10 cellular contexts compared by ENCODE assay signal in the genomic region with DNA sequence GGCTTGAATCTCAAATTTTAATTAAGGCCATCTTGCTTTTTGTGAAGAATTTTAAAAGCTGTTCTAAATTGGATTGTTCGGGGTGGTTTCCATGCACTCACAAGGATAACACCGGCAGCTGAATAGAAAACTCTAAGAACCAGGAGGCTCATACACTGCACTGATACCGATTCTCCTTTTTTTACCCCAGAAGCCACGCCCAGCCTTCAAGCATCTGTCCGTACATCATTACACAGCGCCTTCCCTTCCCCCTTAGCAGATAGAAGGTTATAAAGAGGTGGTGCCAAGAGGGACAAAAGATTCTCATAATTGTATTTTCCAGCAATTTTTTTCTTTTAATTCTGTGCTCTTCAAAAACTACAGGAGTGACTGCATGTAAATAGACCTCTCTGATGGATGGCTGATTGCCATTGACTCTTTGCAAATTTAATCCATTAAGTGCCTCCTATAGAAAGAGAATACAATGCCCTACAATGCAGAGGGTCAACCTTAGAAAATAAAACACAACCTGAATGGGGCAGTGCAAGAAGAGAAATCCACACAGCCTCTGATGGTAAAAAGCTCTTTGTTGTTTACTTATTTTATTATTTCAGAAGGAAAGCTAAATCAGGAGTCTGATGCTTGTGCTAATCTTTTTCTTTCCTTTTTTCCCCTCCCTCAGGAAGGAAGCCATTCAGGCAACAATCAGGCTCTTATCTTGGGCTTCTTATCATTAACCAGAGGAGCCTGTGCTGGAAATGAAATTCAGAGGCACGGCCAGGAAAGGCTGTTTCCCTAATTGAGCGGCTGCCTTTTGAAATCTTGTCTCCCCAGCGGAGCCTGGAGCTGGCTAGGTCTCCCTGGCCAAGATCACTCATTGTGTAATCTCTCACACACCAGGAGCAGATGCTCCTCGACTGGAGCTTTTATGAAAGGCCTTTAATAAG.
DNase-seq lines count a peak whose midpoint lies in the region; ATAC-seq, FAIRE-seq and TF ChIP-seq lines count a peak whose summit lies in the region.
"Had no signal": no experiment of that assay in that cellular context is flagged by ENCODE, and none has a peak within 500 bp of the region (broad histone marks: within the 10 kb centered on the region; RNA-seq: fewer than 3 reads in every experiment).

No MANE protein-coding gene starts in this region.

- no peak for TF ChIP-seq POLR2A in GM12892 (IDR thresholded peaks at IDR 0.05; ENCODE audit: low read depth, low read length)

- FAIRE-seq in GM12892 (lab: Jason Lieb, UNC), result no peak

- no peak overlapping the region for H3K4me3 ChIP-seq in fibroblast of the aortic adventitia (ENCODE audit: low read depth, low read length)

- no peak for TF ChIP-seq CTCF in fibroblast of the aortic adventitia (IDR thresholded peaks at IDR 0.05; ENCODE audit: insufficient read depth, low read length)

- peak; percentile 54 for DNase-seq in DMS153 (lab: John Stamatoyannopoulos, UW)
- peak; percentile 14 for DNase-seq in NCI-H69 (lab: John Stamatoyannopoulos, UW)
- DNase-seq in fibroblast of the aortic adventitia (ENCODE audit: low read depth), result peak; percentile 84
- DNase-seq in non-pigmented ciliary epithelial cell (ENCODE audit: low read depth), result peak; percentile 11
- DNase-seq in SW 1271 (lab: John Stamatoyannopoulos, UW), result no peak
- no peak for DNase-seq in GM12892 (ENCODE audit: insufficient read length)
- DNase-seq: activated gamma-delta T cell; stimulated activated CD4-positive, alpha-beta T cell treated with anti-CD3 and anti-CD28 coated beads, Interleukin-4, amount 100 ng/mL, for 24 hours had no signal

- ATAC-seq in HG02852 (IDR thresholded peaks at IDR 0.05; ENCODE audit: unreplicated experiment), result no peak
- no peak for ATAC-seq in HG03280 (IDR thresholded peaks at IDR 0.05; ENCODE audit: unreplicated experiment)

Comparison
In these comparisons a context has a peak if more than half of its experiments do, and no peak if none do; other contexts are left out.
1. DNase-seq: peak in DMS153 (single experiment), NCI-H69 (single experiment), fibroblast of the aortic adventitia (single experiment) and non-pigmented ciliary epithelial cell (single experiment); none in SW 1271 (0 of 2) and GM12892 (single experiment).